In genomic region chr3:25789209-25789595, GRCh38 we compare ENCODE assay signal across 8 cellular contexts. TPM values are rescaled to one million over a fixed set of nuclear protein-coding genes. Genes with fewer than 3 reads are reported as not detected.
A peak's percentile ranks its signal among the peaks of the same experiment; 100 is the strongest.
DNase-seq lines count a peak whose midpoint lies in the region; ATAC-seq and TF ChIP-seq lines count a peak whose summit lies in the region.

No MANE protein-coding gene starts in this region.

- TF ChIP-seq POLR2A in spleen (IDR thresholded peaks at IDR 0.05), result no peak

- CTCF ChIA-PET in activated CD4-positive, alpha-beta memory T cell treated with anti-CD3 and anti-CD28 coated beads, Interleukin-2, amount 10 ng/mL, durations not matched to agents 7 days and 5 days (lab: Charles Lee), result interaction anchor here (0.7 to 2.0 kb wide), 4 partner anchors 8 to 141 kb away, joined by 3 to 9 read pairs (median 4); no protein-coding TSS in a partner anchor

- ATAC-seq in GM19455 (IDR thresholded peaks at IDR 0.05; ENCODE audit: unreplicated experiment), result no peak
- no peak for ATAC-seq in HG02884 (IDR thresholded peaks at IDR 0.05; ENCODE audit: unreplicated experiment)
- ATAC-seq in sciatic nerve, result no peak

- WGBS in iPS DF 6.9 (ENCODE audit: insufficient coverage, insufficient read length), result no CpG with 5 or more reads among the region's 2 CpGs
- WGBS in spleen, 5 donors, result 18 to 31% (median 26%) methylated on average over 2 of the region's 2 CpGs

- intact Hi-C loops in spleen (cut with DNase I; ENCODE audit: low total_unique reads) (no loop called here), sciatic nerve (cut with DNase I) (no loop called here)

- no peaks in the 10 kb centered on the region for H3K9me3 Mint-ChIP-seq in activated CD4-positive, alpha-beta memory T cell treated with anti-CD3 and anti-CD28 coated beads, Interleukin-2, amount 10 ng/mL, durations not matched to agents 7 days and 5 days

- H3K27me3 ChIP-seq in HAP-1 (ENCODE audit: low read depth) (no peaks in the 10 kb centered on the region), iPS DF 6.9 (ENCODE audit: control insufficient read depth, insufficient read depth, low read length) (no peaks in the 10 kb centered on the region), spleen (replicated peaks in 1 of 7) (no peaks in the 10 kb centered on the region)

- in situ Hi-C loops in HAP-1 (cut with MboI; ENCODE audit: low sequenced_read_pairs), result no loop called here

- no peak for TF ChIP-seq CTCF in spleen (IDR thresholded peaks at IDR 0.05 in 8 of 11, conservative IDR thresholded peaks at IDR 0.05 in 3 of 11)

- H3K27ac Mint-ChIP-seq in activated CD4-positive, alpha-beta memory T cell treated with anti-CD3 and anti-CD28 coated beads, Interleukin-2, amount 10 ng/mL, durations not matched to agents 7 days and 5 days, result peak overlapping the region; percentile 90

- H3K4me3 ChIP-seq in HAP-1, result peak overlapping the region; percentile 41
- H3K4me3 ChIP-seq in iPS DF 6.9 (ENCODE audit: low read length), result peak overlapping the region; percentile 39; the same call in 1 of the 2 replicates
- H3K4me3 ChIP-seq in spleen, result peak overlapping the region; percentile 39 to 73 (median 51)

- H3K4me1 ChIP-seq in HAP-1, result peaks cover 44% of the 10 kb centered on the region
- no peaks in the 10 kb centered on the region; the same call in 1 of the 2 replicates for H3K4me1 ChIP-seq in iPS DF 6.9 (ENCODE audit: control insufficient read depth, insufficient read depth, low read length)
- H3K4me1 ChIP-seq in spleen, result peaks cover 8 to 55% (median 32%) of the 10 kb centered on the region in 6 donors

- POLR2A ChIA-PET in activated CD4-positive, alpha-beta memory T cell treated with anti-CD3 and anti-CD28 coated beads, Interleukin-2, amount 10 ng/mL, durations not matched to agents 7 days and 5 days (lab: Charles Lee), result interaction anchor here (0.7 to 2.5 kb wide), 5 partner anchors 8 to 1872 kb away, joined by 3 to 9 read pairs (median 3); partner anchors contain the start of genes NKIRAS1 and RPL15

- peak overlapping the region; percentile 99 for H3K4me3 Mint-ChIP-seq in activated CD4-positive, alpha-beta memory T cell treated with anti-CD3 and anti-CD28 coated beads, Interleukin-2, amount 10 ng/mL, durations not matched to agents 7 days and 5 days

- H3K9me3 ChIP-seq in HAP-1 (no peaks in the 10 kb centered on the region), iPS DF 6.9 (ENCODE audit: control insufficient read depth, insufficient read depth, low read length) (no peaks in the 10 kb centered on the region), spleen (no peaks in the 10 kb centered on the region)

- H3K36me3 ChIP-seq in HAP-1 (replicated peaks) (peaks cover 2% of the 10 kb centered on the region), iPS DF 6.9 (ENCODE audit: control insufficient read depth, insufficient read depth, low read length) (no peaks in the 10 kb centered on the region), spleen (peaks cover 0 to 7% (median 2%) of the 10 kb centered on the region in 6 donors)

- H3K27me3 Mint-ChIP-seq in activated CD4-positive, alpha-beta memory T cell treated with anti-CD3 and anti-CD28 coated beads, Interleukin-2, amount 10 ng/mL, durations not matched to agents 7 days and 5 days, result peaks cover 3% of the 10 kb centered on the region

- peaks cover 55% of the 10 kb centered on the region for H3K4me1 Mint-ChIP-seq in activated CD4-positive, alpha-beta memory T cell treated with anti-CD3 and anti-CD28 coated beads, Interleukin-2, amount 10 ng/mL, durations not matched to agents 7 days and 5 days

- DNase-seq in HAP-1 (ENCODE audit: low spot score in 2 of 2) (no peak), iPS DF 6.9 (ENCODE audit: low read depth, low spot score) (no peak), spleen (no peak), sciatic nerve (ENCODE audit: low spot score) (no peak)
- no peak for DNase-seq in activated CD4-positive, alpha-beta memory T cell treated with anti-CD3 and anti-CD28 coated beads, Interleukin-2, amount 10 ng/mL, durations not matched to agents 7 days and 5 days
- no peak for DNase-seq in central memory CD4-positive, alpha-beta T cell

- H3K36me3 Mint-ChIP-seq in activated CD4-positive, alpha-beta memory T cell treated with anti-CD3 and anti-CD28 coated beads, Interleukin-2, amount 10 ng/mL, durations not matched to agents 7 days and 5 days (ENCODE audit: low read depth), result peaks cover 27% of the 10 kb centered on the region

- H3K27ac ChIP-seq in iPS DF 6.9 (ENCODE audit: low read length), result no peak overlapping the region
- peak overlapping the region; percentile 79 to 91 (median 88) for H3K27ac ChIP-seq in spleen

RNA-seq across cellular contexts. Expression of gene OXSM, which starts 0.7 kb away (rescaled TPM):
- total RNA-seq in activated CD4-positive, alpha-beta memory T cell treated with anti-CD3 and anti-CD28 coated beads, Interleukin-2, amount 10 ng/mL, durations not matched to agents 7 days and 5 days, result 10 to 100 TPM; 13.2 to 14.3 TPM
- total RNA-seq in spleen (10 to 100 TPM in 3 of 7 donors, 1 to 10 TPM in 4; 6.9 to 13.2 (median 9.4) TPM), sciatic nerve (6.8 TPM)
- 10 to 100 TPM; 12.9 to 18.7 (median 13.4) TPM for polyA plus RNA-seq in spleen

RNA-seq across cellular contexts. Expression of gene NGLY1, which starts 6.0 kb away (rescaled TPM):
- 10 to 100 TPM; 56.4 to 61.2 TPM for total RNA-seq in activated CD4-positive, alpha-beta memory T cell treated with anti-CD3 and anti-CD28 coated beads, Interleukin-2, amount 10 ng/mL, durations not matched to agents 7 days and 5 days
- total RNA-seq in spleen (10 to 100 TPM; 49.7 to 68.1 (median 60.7) TPM), sciatic nerve (32.8 TPM)
- polyA plus RNA-seq in spleen, result 10 to 100 TPM; 40.8 to 77.3 (median 47.2) TPM
